27 cellular contexts compared by ENCODE assay signal in genomic region chr10:94002156-94002555, GRCh38. TPM values are rescaled to one million over a fixed set of nuclear protein-coding genes. Genes with fewer than 3 reads are reported as not detected.
DNase-seq lines count a peak whose midpoint lies in the region; ATAC-seq and TF ChIP-seq lines count a peak whose summit lies in the region.
"Had no signal": no experiment of that assay in that cellular context is flagged by ENCODE, and none has a peak within 500 bp of the region (broad histone marks: within the 10 kb centered on the region; RNA-seq: fewer than 3 reads in every experiment).

No MANE protein-coding gene starts in this region.

- H3K79me1 ChIP-seq in H9 (ENCODE audit: insufficient read depth, low read depth, low read length, poor library complexity, severe bottlenecking), result no peaks in the 10 kb centered on the region

- H3K36me3 ChIP-seq in RWPE2 (ENCODE audit: low read depth), result no peaks in the 10 kb centered on the region
- H3K36me3 ChIP-seq in skeletal muscle tissue (ENCODE audit: control insufficient read depth in 3 of 3, insufficient read depth in 3 of 3, low read length in 3 of 3), result no peaks in the 10 kb centered on the region
- H3K36me3 ChIP-seq: left lung, neutrophil, Peyer's patch, sigmoid colon, upper lobe of left lung had no signal

- H3K4me2 ChIP-seq in H9 (ENCODE audit: insufficient read depth, insufficient read length, low read length), result no peak overlapping the region
- H3K4me2 ChIP-seq: KMS-11 had no signal

- H3K56ac ChIP-seq in H9 (ENCODE audit: insufficient read length, low read depth, low read length), result no peak overlapping the region

- H4K20me1 ChIP-seq in H9 (ENCODE audit: control insufficient read depth, insufficient read depth, insufficient read length), result no peaks in the 10 kb centered on the region

- H3K27ac ChIP-seq in RWPE2 (ENCODE audit: poor library complexity, severe bottlenecking), result no peak overlapping the region
- peak overlapping the region; percentile 76 for H3K27ac ChIP-seq in skeletal muscle tissue (ENCODE audit: low read depth, low read length)
- no peak overlapping the region for H3K27ac ChIP-seq in H9 (ENCODE audit: insufficient read length, low read depth, low read length)
- H3K27ac ChIP-seq: 22Rv1, dorsolateral prefrontal cortex, KMS-11, left lung, neutrophil, sigmoid colon, SJSA1, upper lobe of left lung had no signal

- H3K4me1 ChIP-seq in RWPE2 (ENCODE audit: insufficient read depth, poor library complexity, severe bottlenecking) (peaks cover 14% of the 10 kb centered on the region), skeletal muscle tissue (ENCODE audit: control insufficient read depth in 3 of 3, insufficient read depth in 3 of 3, low read length in 3 of 3) (peaks cover 22 to 31% (median 26%) of the 10 kb centered on the region in 3 donors), H9 (ENCODE audit: insufficient read depth, low read length) (0 out of 2 replicates have a peak, but pooled peaks cover 2% of the 10 kb centered on the region)

- H2BK20ac ChIP-seq in H9 (ENCODE audit: low read depth, low read length, poor library complexity, severe bottlenecking), result no peak overlapping the region

- H4K8ac ChIP-seq in H9 (replicated peaks; ENCODE audit: insufficient read length, low read depth, low read length), result no peak overlapping the region

- WGBS in H9 (ENCODE audit: extremely low coverage, insufficient read length, low lambda C conversion rate), result no CpG with 5 or more reads among the region's 3 CpGs

- H3K27me3 ChIP-seq in RWPE2 (ENCODE audit: insufficient read depth, poor library complexity, severe bottlenecking) (no peaks in the 10 kb centered on the region), skeletal muscle tissue (ENCODE audit: control insufficient read depth in 3 of 3, insufficient read depth in 3 of 3, low read length in 3 of 3) (no peaks in the 10 kb centered on the region), H9 (ENCODE audit: insufficient read depth, low read length) (no peaks in the 10 kb centered on the region)
- H3K27me3 ChIP-seq: left lung, Peyer's patch, sigmoid colon, SJSA1, upper lobe of left lung had no signal

- H2AK5ac ChIP-seq in H9 (ENCODE audit: insufficient read length, low read length), result no peak overlapping the region

- no peak overlapping the region for H3K23ac ChIP-seq in H9 (ENCODE audit: insufficient read length, low read depth, low read length)

- TF ChIP-seq CTCF in RWPE2 (IDR thresholded peaks at IDR 0.05; ENCODE audit: poor library complexity, severe bottlenecking) (no peak), H9 (conservative IDR thresholded peaks at IDR 0.05) (no peak)

- H3K23me2 ChIP-seq in H9 (ENCODE audit: insufficient read length, low read depth, low read length, poor library complexity, severe bottlenecking), result no peaks in the 10 kb centered on the region

- H3K79me2 ChIP-seq in H9 (ENCODE audit: insufficient read depth, low read length), result no peaks in the 10 kb centered on the region

- H3K9me3 ChIP-seq in RWPE2 (ENCODE audit: severe bottlenecking) (no peaks in the 10 kb centered on the region), skeletal muscle tissue (ENCODE audit: control insufficient read depth in 3 of 3, low read length in 3 of 3) (no peaks in the 10 kb centered on the region), H9 (ENCODE audit: control insufficient read depth, low read depth, low read length) (no peaks in the 10 kb centered on the region)
- H3K9me3 ChIP-seq: left lung, neutrophil, Peyer's patch, sigmoid colon, SJSA1, upper lobe of left lung had no signal

- no peak overlapping the region for H2BK12ac ChIP-seq in H9 (ENCODE audit: insufficient read length, low read depth, low read length)

- H4K91ac ChIP-seq in H9 (ENCODE audit: insufficient read length, low read depth, low read length), result no peak overlapping the region

- H3K27ac Mint-ChIP-seq in H9, result no peak overlapping the region
- H3K27ac Mint-ChIP-seq: activated CD4-positive, alpha-beta T cell treated with anti-CD3 and anti-CD28 coated beads for 36 hours; activated naive CD4-positive, alpha-beta T cell treated with anti-CD3 and anti-CD28 coated beads, Interleukin-2, amount 50 U/mL, for 24 hours; CD14-positive monocyte; stimulated activated effector memory CD8-positive, alpha-beta T cell treated with anti-CD3 and anti-CD28 coated beads, Interleukin-12 subunit alpha, Interleukin-12 subunit beta, amount 100 ng/mL, for 72 hours had no signal

- no peak overlapping the region for H2AFZ ChIP-seq in H9 (ENCODE audit: low read length)

- peak; percentile 46; the same call in 1 of the 3 replicates for ATAC-seq in RWPE2 (ENCODE audit: low read depth)
- ATAC-seq: activated CD4-positive, alpha-beta T cell treated with anti-CD3 and anti-CD28 coated beads for 36 hours; left lung; stimulated activated effector memory CD8-positive, alpha-beta T cell treated with anti-CD3 and anti-CD28 coated beads, Interleukin-12 subunit alpha, Interleukin-12 subunit beta, amount 100 ng/mL, for 72 hours had no signal

- no peaks in the 10 kb centered on the region for H3K36me3 Mint-ChIP-seq in H9 (ENCODE audit: insufficient read depth in 1 of 3, low read depth in 3 of 3)
- H3K36me3 Mint-ChIP-seq: activated naive CD4-positive, alpha-beta T cell treated with anti-CD3 and anti-CD28 coated beads, Interleukin-2, amount 50 U/mL, for 24 hours; CD14-positive monocyte; stimulated activated effector memory CD8-positive, alpha-beta T cell treated with anti-CD3 and anti-CD28 coated beads, Interleukin-12 subunit alpha, Interleukin-12 subunit beta, amount 100 ng/mL, for 72 hours had no signal

- no peak overlapping the region for H3T11ph ChIP-seq in H9 (ENCODE audit: low read length)

- peak overlapping the region in 2 of 3 donors; percentile 12 to 27 for H3K9ac ChIP-seq in skeletal muscle tissue (ENCODE audit: low read depth in 1 of 3, low read length in 3 of 3)
- no peak overlapping the region for H3K9ac ChIP-seq in H9 (ENCODE audit: extremely low read depth, insufficient read length, low read length)
- H3K9ac ChIP-seq: KMS-11 had no signal

- no peaks in the 10 kb centered on the region for H3K9me3 Mint-ChIP-seq in H9
- H3K9me3 Mint-ChIP-seq: activated naive CD4-positive, alpha-beta T cell treated with anti-CD3 and anti-CD28 coated beads, Interleukin-2, amount 50 U/mL, for 24 hours; stimulated activated effector memory CD8-positive, alpha-beta T cell treated with anti-CD3 and anti-CD28 coated beads, Interleukin-12 subunit alpha, Interleukin-12 subunit beta, amount 100 ng/mL, for 72 hours had no signal

- no peak overlapping the region for H4K5ac ChIP-seq in H9 (ENCODE audit: insufficient read length, low read depth, low read length)

- H3K27me3 Mint-ChIP-seq in H9 (ENCODE audit: low read depth), result peaks cover 51% of the 10 kb centered on the region

- no peak overlapping the region for H2BK15ac ChIP-seq in H9 (ENCODE audit: low read depth, low read length)

- H3K4me3 ChIP-seq in RWPE2 (ENCODE audit: severe bottlenecking), result no peak overlapping the region
- no peak overlapping the region for H3K4me3 ChIP-seq in skeletal muscle tissue (ENCODE audit: low read length in 3 of 3)
- H3K4me3 ChIP-seq: dorsolateral prefrontal cortex, left lung, Peyer's patch, sigmoid colon, SJSA1, upper lobe of left lung had no signal

- H3K4ac ChIP-seq in H9 (ENCODE audit: low read depth, low read length), result no peak overlapping the region

- H2BK5ac ChIP-seq in H9 (ENCODE audit: insufficient read length, low read length), result no peak overlapping the region

- H3K4me3 Mint-ChIP-seq in H9, result no peak overlapping the region
- H3K4me3 Mint-ChIP-seq: activated CD4-positive, alpha-beta T cell treated with anti-CD3 and anti-CD28 coated beads for 36 hours; activated naive CD4-positive, alpha-beta T cell treated with anti-CD3 and anti-CD28 coated beads, Interleukin-2, amount 50 U/mL, for 24 hours; CD14-positive monocyte; stimulated activated effector memory CD8-positive, alpha-beta T cell treated with anti-CD3 and anti-CD28 coated beads, Interleukin-12 subunit alpha, Interleukin-12 subunit beta, amount 100 ng/mL, for 72 hours had no signal

- H3K4me1 Mint-ChIP-seq in H9, result peaks cover 10 to 17% of the 10 kb centered on the region in 2 experiments
- H3K4me1 Mint-ChIP-seq: activated CD4-positive, alpha-beta T cell treated with anti-CD3 and anti-CD28 coated beads for 36 hours; activated naive CD4-positive, alpha-beta T cell treated with anti-CD3 and anti-CD28 coated beads, Interleukin-2, amount 50 U/mL, for 24 hours; CD14-positive monocyte; stimulated activated effector memory CD8-positive, alpha-beta T cell treated with anti-CD3 and anti-CD28 coated beads, Interleukin-12 subunit alpha, Interleukin-12 subunit beta, amount 100 ng/mL, for 72 hours had no signal

- H3K18ac ChIP-seq in H9 (ENCODE audit: insufficient read length, low read depth, low read length), result no peak overlapping the region

- H2BK120ac ChIP-seq in H9 (ENCODE audit: low read depth, low read length, poor library complexity, severe bottlenecking), result no peak overlapping the region

- peak; percentile 48 for DNase-seq in DMS 273 (lab: John Stamatoyannopoulos, UW; ENCODE audit: unreplicated experiment)
- no peak for DNase-seq in DMS 273 treated with DMSO at 0.1 percent for 48 hours (lab: John Stamatoyannopoulos, UW)
- no peak for DNase-seq in RWPE2 (ENCODE audit: low spot score)
- peak; percentile 46 for DNase-seq in kidney tubule cell (ENCODE audit: low spot score)
- no peak for DNase-seq in NCI-H82 (lab: John Stamatoyannopoulos, UW)
- DNase-seq in effector CD4-positive, alpha-beta T cell, result no peak
- DNase-seq in H9, result no peak
- DNase-seq: activated CD4-positive, alpha-beta T cell treated with anti-CD3 and anti-CD28 coated beads for 36 hours; activated T-cell treated with anti-CD3 and anti-CD28 coated beads for 4 hours; amniotic stem cell; dorsolateral prefrontal cortex; left lung; mesendoderm; NCI-H2029; sigmoid colon; stimulated activated CD4-positive, alpha-beta T cell treated with anti-CD3 and anti-CD28 coated beads, Interleukin-15, amount 100 ng/mL, for 24 hours; T-helper 9 cell; upper lobe of left lung had no signal

- H3K14ac ChIP-seq in H9 (ENCODE audit: insufficient read depth, low read length), result no peak overlapping the region

RNA-seq across cellular contexts. Expression of gene PLCE1, which starts 8.4 kb away (rescaled TPM):
- total RNA-seq in skeletal muscle tissue (29.2 TPM), H9 (2021) (0.09 and 0.13 TPM in 2 replicates)

Comparison
In these comparisons a context has a peak if more than half of its experiments do, and no peak if none do; other contexts are left out.
1. DNase-seq: peak in DMS 273 (single experiment) and kidney tubule cell (single experiment); none in DMS 273 treated with DMSO at 0.1 percent for 48 hours (single experiment), RWPE2 (single experiment), NCI-H82 (single experiment), effector CD4-positive, alpha-beta T cell (single experiment) and H9 (single experiment).
2. RNA of gene PLCE1, which starts 8.4 kb away (total RNA-seq): 29.2 TPM in skeletal muscle tissue (single experiment); 0.09 to 0.13 TPM in H9; every median in the first group is over 10 times any median in the second.